Comparison of ENCODE assay signal across 26 cellular contexts in the genomic region with DNA sequence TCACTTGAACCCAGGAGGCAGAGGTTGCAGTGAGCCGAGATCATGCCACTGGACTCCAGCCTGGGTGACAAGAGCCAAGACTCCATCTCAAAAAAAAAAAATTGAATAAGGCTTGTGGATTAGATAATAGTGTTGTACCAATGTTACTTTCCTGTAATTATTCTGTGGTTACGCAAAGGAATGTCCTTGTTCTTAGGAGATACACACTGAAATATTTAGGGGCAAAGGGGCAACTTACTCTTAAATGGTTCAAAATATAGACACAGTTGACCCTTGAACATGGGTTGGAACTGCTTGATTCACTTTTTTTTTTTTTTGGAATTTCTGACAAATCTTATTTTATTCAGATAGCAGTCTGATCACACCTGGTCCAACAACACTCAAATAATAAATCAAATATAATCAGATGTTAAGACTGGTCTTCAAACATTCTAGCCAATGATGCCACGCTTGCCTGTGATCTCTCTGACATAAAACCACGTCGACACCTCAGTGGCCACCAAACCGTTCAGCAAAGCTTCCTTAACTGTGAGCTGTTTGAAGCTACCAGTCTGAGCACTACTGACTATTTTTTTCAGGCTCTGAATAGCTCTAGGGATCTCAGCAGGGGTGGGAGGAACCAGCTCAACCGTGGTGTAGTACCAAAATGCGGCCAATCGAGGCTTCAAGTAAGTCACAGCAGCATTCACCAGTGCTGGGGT. TPM values are rescaled to one million over a fixed set of nuclear protein-coding genes. Genes with fewer than 3 reads are reported as not detected.
DNase-seq lines count a peak whose midpoint lies in the region; ATAC-seq and TF ChIP-seq lines count a peak whose summit lies in the region.
"Had no signal": no experiment of that assay in that cellular context is flagged by ENCODE, and none has a peak within 500 bp of the region (broad histone marks: within the 10 kb centered on the region; RNA-seq: fewer than 3 reads in every experiment).

No MANE protein-coding gene starts in this region.

- no peak for TF ChIP-seq CTCF in OCI-LY1 (IDR thresholded peaks at IDR 0.05; ENCODE audit: low read length)
- TF ChIP-seq CTCF in testis (IDR thresholded peaks at IDR 0.05): no peak
- TF ChIP-seq CTCF in dorsolateral prefrontal cortex (IDR thresholded peaks at IDR 0.05 in 54 of 56, conservative IDR thresholded peaks at IDR 0.05 in 2 of 56; ENCODE audit: low read depth in 1 of 56, partially characterized antibody in 56 of 56): no peak

- H3K27me3 Mint-ChIP-seq in activated naive CD8-positive, alpha-beta T cell: no peaks in the 10 kb centered on the region
- no peaks in the 10 kb centered on the region for H3K27me3 Mint-ChIP-seq in activated naive CD8-positive, alpha-beta T cell treated with anti-CD3 and anti-CD28 coated beads for 36 hours
- H3K27me3 Mint-ChIP-seq in effector memory CD8-positive, alpha-beta T cell: no peaks in the 10 kb centered on the region
- H3K27me3 Mint-ChIP-seq: activated CD4-positive, alpha-beta T cell treated with anti-CD3 and anti-CD28 coated beads, Interleukin-2, amount 10 ng/mL, durations not matched to agents 7 days and 5 days had no signal

- peak overlapping the region; percentile 3 for H3K27ac Mint-ChIP-seq in activated naive CD8-positive, alpha-beta T cell
- no peak overlapping the region for H3K27ac Mint-ChIP-seq in activated naive CD8-positive, alpha-beta T cell treated with anti-CD3 and anti-CD28 coated beads for 36 hours
- H3K27ac Mint-ChIP-seq in effector memory CD8-positive, alpha-beta T cell: no peak overlapping the region
- H3K27ac Mint-ChIP-seq: activated CD4-positive, alpha-beta T cell treated with anti-CD3 and anti-CD28 coated beads, Interleukin-2, amount 10 ng/mL, durations not matched to agents 7 days and 5 days; mesothelial cell of epicardium had no signal

- H3K4me1 ChIP-seq in OCI-LY1 (ENCODE audit: insufficient read depth, low read length, severe bottlenecking) (peaks cover 21% of the 10 kb centered on the region), testis (peaks cover 52% of the 10 kb centered on the region)

- H3K27ac ChIP-seq in OCI-LY1 (ENCODE audit: low read depth, low read length, poor library complexity, severe bottlenecking): peak overlapping the region; percentile 34
- H3K27ac ChIP-seq in testis: peak overlapping the region; percentile 39 to 46
- peak overlapping the region in 3 of 59 donors; percentile 27 to 48 (median 31) for H3K27ac ChIP-seq in dorsolateral prefrontal cortex

- no peaks in the 10 kb centered on the region for H4K20me1 ChIP-seq in OCI-LY1 (ENCODE audit: insufficient read depth, low read length)

- H2AFZ ChIP-seq in OCI-LY1 (ENCODE audit: low read length): no peak overlapping the region

- H3K4me3 ChIP-seq in OCI-LY1 (ENCODE audit: low read depth, low read length, poor library complexity, severe bottlenecking): no peak overlapping the region
- H3K4me3 ChIP-seq in testis: no peak overlapping the region
- H3K4me3 ChIP-seq in dorsolateral prefrontal cortex: no peak overlapping the region
- H3K4me3 ChIP-seq: smooth muscle cell, upper lobe of left lung had no signal

- TF ChIP-seq POLR2A in testis (IDR thresholded peaks at IDR 0.05): no peak

- no peaks in the 10 kb centered on the region for H3F3A ChIP-seq in OCI-LY1 (ENCODE audit: insufficient read depth, low read length)

- H3K36me3 Mint-ChIP-seq in activated naive CD8-positive, alpha-beta T cell: no peaks in the 10 kb centered on the region
- peaks cover 2% of the 10 kb centered on the region for H3K36me3 Mint-ChIP-seq in activated naive CD8-positive, alpha-beta T cell treated with anti-CD3 and anti-CD28 coated beads for 36 hours
- H3K36me3 Mint-ChIP-seq in effector memory CD8-positive, alpha-beta T cell (ENCODE audit: insufficient read depth): peaks cover 24% of the 10 kb centered on the region

- peak; percentile 21 for ATAC-seq in effector memory CD8-positive, alpha-beta T cell (replicated peaks)
- no peak for ATAC-seq in GM18909 (IDR thresholded peaks at IDR 0.05; ENCODE audit: poor library complexity, unreplicated experiment)
- ATAC-seq: left lobe of liver; PC-3; stimulated activated naive CD8-positive, alpha-beta T cell treated with anti-CD3 and anti-CD28 coated beads, Interleukin-15, Interleukin-2, amounts not matched to agents 100 U/mL and 50 U/mL, for 24 hours had no signal

- H3K9ac ChIP-seq in OCI-LY1 (ENCODE audit: low read length): no peak overlapping the region

- H3K4me1 Mint-ChIP-seq in activated naive CD8-positive, alpha-beta T cell (ENCODE audit: low read depth): peaks cover 10% of the 10 kb centered on the region
- peaks cover 8% of the 10 kb centered on the region for H3K4me1 Mint-ChIP-seq in activated naive CD8-positive, alpha-beta T cell treated with anti-CD3 and anti-CD28 coated beads for 36 hours
- peaks cover 11 to 16% of the 10 kb centered on the region in 2 donors for H3K4me1 Mint-ChIP-seq in effector memory CD8-positive, alpha-beta T cell (ENCODE audit: low read depth in 2 of 2)

- no peak overlapping the region for H3K4me2 ChIP-seq in OCI-LY1 (ENCODE audit: low read length)
- H3K4me2 ChIP-seq: smooth muscle cell had no signal

- H3K79me2 ChIP-seq in OCI-LY1 (ENCODE audit: insufficient read depth, low read length): no peaks in the 10 kb centered on the region

- intact Hi-C loops in testis (cut with DNase I; ENCODE audit: low total_unique reads) (no loop called here), dorsolateral prefrontal cortex (cut with DNase I) (no loop called here)

- H3K4me3 Mint-ChIP-seq in activated naive CD8-positive, alpha-beta T cell: no peak overlapping the region
- H3K4me3 Mint-ChIP-seq in activated naive CD8-positive, alpha-beta T cell treated with anti-CD3 and anti-CD28 coated beads for 36 hours: no peak overlapping the region
- no peak overlapping the region for H3K4me3 Mint-ChIP-seq in effector memory CD8-positive, alpha-beta T cell
- H3K4me3 Mint-ChIP-seq: activated CD4-positive, alpha-beta T cell treated with anti-CD3 and anti-CD28 coated beads, Interleukin-2, amount 10 ng/mL, durations not matched to agents 7 days and 5 days; mesothelial cell of epicardium had no signal

- H3K27me3 ChIP-seq in OCI-LY1 (ENCODE audit: insufficient read depth, low read length) (no peaks in the 10 kb centered on the region), testis (no peaks in the 10 kb centered on the region), dorsolateral prefrontal cortex (no peaks in the 10 kb centered on the region)
- H3K27me3 ChIP-seq: upper lobe of left lung had no signal

- DNase-seq in activated naive CD8-positive, alpha-beta T cell treated with anti-CD3 and anti-CD28 coated beads for 36 hours: no peak
- no peak for DNase-seq in effector memory CD8-positive, alpha-beta T cell
- DNase-seq in testis (no peak), NCI-H1105 treated with DMSO at 0.1 percent for 48 hours (lab: John Stamatoyannopoulos, UW) (no peak), dorsolateral prefrontal cortex (no peak)
- DNase-seq: activated CD4-positive, alpha-beta T cell treated with anti-CD3 and anti-CD28 coated beads, Interleukin-2, amount 10 ng/mL, durations not matched to agents 7 days and 5 days; activated gamma-delta T cell treated with Interleukin-2 at 50 U/mL for 16 hours; anterior cingulate cortex; effector memory CD4-positive, alpha-beta T cell; glutamatergic neuron; KG1; NCI-H187 treated with DMSO at 0.1 percent for 48 hours; NCI-H2227 treated with DMSO at 0.1 percent for 48 hours; NCI-H82; PC-3; stimulated activated CD4-positive, alpha-beta T cell treated with anti-CD3 and anti-CD28 coated beads, Interleukin-2, amount 100 ng/mL, for 48 hours; stimulated activated naive CD8-positive, alpha-beta T cell treated with anti-CD3 and anti-CD28 coated beads, Interleukin-15, Interleukin-2, amounts not matched to agents 100 U/mL and 50 U/mL, for 24 hours; upper lobe of left lung had no signal

- no peaks in the 10 kb centered on the region for H3K9me3 ChIP-seq in OCI-LY1 (ENCODE audit: low read length)
- H3K9me3 ChIP-seq in testis: no peaks in the 10 kb centered on the region
- H3K9me3 ChIP-seq: upper lobe of left lung had no signal

- H3K9me3 Mint-ChIP-seq in activated naive CD8-positive, alpha-beta T cell (ENCODE audit: low read depth): no peaks in the 10 kb centered on the region
- no peaks in the 10 kb centered on the region for H3K9me3 Mint-ChIP-seq in activated naive CD8-positive, alpha-beta T cell treated with anti-CD3 and anti-CD28 coated beads for 36 hours
- no peaks in the 10 kb centered on the region for H3K9me3 Mint-ChIP-seq in effector memory CD8-positive, alpha-beta T cell
- H3K9me3 Mint-ChIP-seq: activated CD4-positive, alpha-beta T cell treated with anti-CD3 and anti-CD28 coated beads, Interleukin-2, amount 10 ng/mL, durations not matched to agents 7 days and 5 days; mesothelial cell of epicardium had no signal

- WGBS in testis, 2 donors: 67% methylated on average over 9 of the region's 9 CpGs

- H3K9me2 ChIP-seq in OCI-LY1 (ENCODE audit: low read depth, low read length): no peaks in the 10 kb centered on the region

- no peaks in the 10 kb centered on the region for H3K36me3 ChIP-seq in OCI-LY1 (ENCODE audit: insufficient read depth, low read length)
- H3K36me3 ChIP-seq in testis (ENCODE audit: low read depth, missing control alignments): no peaks in the 10 kb centered on the region

RNA-seq across cellular contexts. Expression of a gene that starts 0.7 kb away (rescaled TPM):
- under 1 TPM; 0.37 to 0.56 TPM for total RNA-seq in activated naive CD8-positive, alpha-beta T cell treated with anti-CD3 and anti-CD28 coated beads for 36 hours
- total RNA-seq in testis (under 1 TPM in 1 of 2 donors, not detected in 1; 0.55 TPM), dorsolateral prefrontal cortex (1 to 10 TPM in 62 of 120 experiments, under 1 TPM in 31, not detected in 27; 0.65 to 6.3 (median 1.3) TPM)
- polyA plus RNA-seq in testis (ENCODE audit: insufficient read depth, low read depth, low replicate concordance): not detected
- total RNA-seq: H4, PC-3 had no signal
- polyA plus RNA-seq: neural cell had no signal

RNA-seq across cellular contexts. Expression of a gene that starts 9.5 kb away (rescaled TPM):
- 10 to 100 TPM; 62.7 to 64.3 TPM for total RNA-seq in activated naive CD8-positive, alpha-beta T cell treated with anti-CD3 and anti-CD28 coated beads for 36 hours
- total RNA-seq in testis (100 to 1,000 TPM; 330 to 484 TPM), dorsolateral prefrontal cortex (100 to 1,000 TPM in 119 of 120 experiments, 10 to 100 TPM in 1; 85.4 to 229 (median 131) TPM)
- 423 TPM for polyA plus RNA-seq in testis (ENCODE audit: insufficient read depth, low read depth, low replicate concordance)

RNA-seq across cellular contexts. Expression of a gene that starts 25.0 kb away (rescaled TPM):
- total RNA-seq in activated naive CD8-positive, alpha-beta T cell treated with anti-CD3 and anti-CD28 coated beads for 36 hours: 10 to 100 TPM; 71.7 to 72.0 TPM
- total RNA-seq in testis: 10 to 100 TPM; 57.5 to 60.5 TPM
- polyA plus RNA-seq in testis (ENCODE audit: insufficient read depth, low read depth, low replicate concordance): 76.9 TPM
- total RNA-seq in dorsolateral prefrontal cortex: 10 to 100 TPM; 47.0 to 95.5 (median 65.3) TPM
